In genomic region chr2:112483821-112484220, GRCh38 we compare ENCODE assay signal across 1 cellular context.
TF ChIP-seq lines count a peak whose summit lies in the region.

No MANE protein-coding gene starts in this region.

TF ChIP-seq in endothelial cell of umbilical vein, 7 proteins besides CTCF, POLR2A, EP300 and RAD21:
- no peak for TF ChIP-seq JUN (IDR thresholded peaks at IDR 0.05; ENCODE audit: borderline replicate concordance, insufficient read depth, insufficient read length, low read depth)
- TF ChIP-seq POLR2AphosphoS5 (IDR thresholded peaks at IDR 0.05; ENCODE audit: insufficient read depth, low read depth, low read length) = no peak
- no peak for TF ChIP-seq MAX (IDR thresholded peaks at IDR 0.05; ENCODE audit: insufficient read depth, insufficient read length)
- TF ChIP-seq EZH2 (IDR thresholded peaks at IDR 0.05; ENCODE audit: borderline replicate concordance, low read depth, low read length, severe bottlenecking) = no peak
- no peak for TF ChIP-seq MYC (IDR thresholded peaks at IDR 0.05; ENCODE audit: low read depth, low read length)
- TF ChIP-seq FOS (IDR thresholded peaks at IDR 0.05; ENCODE audit: borderline replicate concordance, insufficient read depth, low read length) = no peak
- TF ChIP-seq GATA2 (IDR thresholded peaks at IDR 0.05; ENCODE audit: insufficient read depth, insufficient read length, low read depth, low read length) = no peak
